Comparison of ENCODE assay signal across 23 cellular contexts in genomic region chr18:65017372-65017760, GRCh38.
"Had no signal": no experiment of that assay in that cellular context is flagged by ENCODE, and none has a peak within 500 bp of the region (broad histone marks: within the 10 kb centered on the region; RNA-seq: fewer than 3 reads in every experiment).

No MANE protein-coding gene starts in this region.

- H3K27ac ChIP-seq: dorsolateral prefrontal cortex, neural progenitor cell, parathyroid adenoma, sigmoid colon, thoracic aorta, tibial nerve, upper lobe of left lung, uterus had no signal

- H3K27me3 ChIP-seq: dorsolateral prefrontal cortex, neural progenitor cell, sigmoid colon, tibial nerve, upper lobe of left lung, uterus had no signal

- H3K4me2 ChIP-seq: neural progenitor cell had no signal

- H3K9ac ChIP-seq: neural progenitor cell, parathyroid adenoma had no signal

- H3K4me1 ChIP-seq: neural progenitor cell, parathyroid adenoma, sigmoid colon, tibial nerve, upper lobe of left lung, uterus had no signal

- FAIRE-seq: colon, frontal cortex had no signal

- DNase-seq: dorsolateral prefrontal cortex; effector CD4-positive, alpha-beta T cell; hypothalamus; immature natural killer cell; islet precursor cell; kidney glomerular epithelial cell; left colon; left ventricle myocardium superior; mesendoderm; midbrain; naive thymus-derived CD4-positive, alpha-beta T cell; sigmoid colon; stimulated activated CD4-positive, alpha-beta T cell treated with anti-CD3 and anti-CD28 coated beads, Interleukin-2, amount 100 ng/mL, for 24 hours; stimulated activated CD4-positive, alpha-beta T cell treated with anti-CD3 and anti-CD28 coated beads, Interleukin-4, amount 100 ng/mL, for 24 hours; stimulated activated naive CD8-positive, alpha-beta T cell treated with anti-CD3 and anti-CD28 coated beads, Interleukin-15, Interleukin-2, amounts not matched to agents 100 U/mL and 50 U/mL, for 24 hours; uterus had no signal

- H3K4me3 ChIP-seq: dorsolateral prefrontal cortex, neural progenitor cell, sigmoid colon, thoracic aorta, tibial nerve, upper lobe of left lung, uterus had no signal

- H2AFZ ChIP-seq: neural progenitor cell, parathyroid adenoma had no signal

- H3K36me3 ChIP-seq: neural progenitor cell, sigmoid colon, thoracic aorta, tibial nerve, upper lobe of left lung, uterus had no signal

- H3K9me3 ChIP-seq: sigmoid colon, thoracic aorta, upper lobe of left lung, uterus had no signal

- ATAC-seq: left colon; left ventricle myocardium superior; naive thymus-derived CD4-positive, alpha-beta T cell; stimulated activated naive CD8-positive, alpha-beta T cell treated with anti-CD3 and anti-CD28 coated beads, Interleukin-15, Interleukin-2, amounts not matched to agents 100 U/mL and 50 U/mL, for 24 hours had no signal

- H3K79me2 ChIP-seq: parathyroid adenoma had no signal
